Comparison of ENCODE assay signal across 34 cellular contexts in genomic region chr20:25600632-25601031, GRCh38. TPM values are rescaled to one million over a fixed set of nuclear protein-coding genes. Genes with fewer than 3 reads are reported as not detected.
DNase-seq lines count a peak whose midpoint lies in the region; FAIRE-seq and TF ChIP-seq lines count a peak whose summit lies in the region.
"Had no signal": no experiment of that assay in that cellular context is flagged by ENCODE, and none has a peak within 500 bp of the region (broad histone marks: within the 10 kb centered on the region; RNA-seq: fewer than 3 reads in every experiment).

No MANE protein-coding gene starts in this region.

- no peak for FAIRE-seq in RCC 7860 (lab: Jason Lieb, UNC)
- FAIRE-seq: D721Med, endometrium, GM19239, H1 had no signal

- H2AK5ac ChIP-seq in mesendoderm (ENCODE audit: low read length), result no peak overlapping the region

- H3K56ac ChIP-seq in mesendoderm (ENCODE audit: low read length), result no peak overlapping the region

- H3K4me1 ChIP-seq in BE2C, result no peaks in the 10 kb centered on the region
- no peaks in the 10 kb centered on the region for H3K4me1 ChIP-seq in fibroblast of lung (ENCODE audit: control insufficient read depth, extremely low read depth, insufficient read depth, low read length)
- no peaks in the 10 kb centered on the region for H3K4me1 ChIP-seq in mesendoderm (ENCODE audit: control insufficient read depth, low read depth, low read length)
- H3K4me1 ChIP-seq: A549, esophagus muscularis mucosa, gastroesophageal sphincter, right atrium auricular region, testis, uterus had no signal

- no peak overlapping the region for H2AFZ ChIP-seq in fibroblast of lung (ENCODE audit: low read length)

- no peak overlapping the region for H3K27ac ChIP-seq in fibroblast of lung (ENCODE audit: insufficient read depth, low read length)
- no peak overlapping the region for H3K27ac ChIP-seq in mesendoderm (ENCODE audit: low read depth, low read length)
- H3K27ac ChIP-seq: A549, esophagus muscularis mucosa, gastroesophageal sphincter, right atrium auricular region, RWPE1, SK-N-MC, testis, uterus had no signal

- H4K5ac ChIP-seq in mesendoderm (ENCODE audit: low read length), result no peak overlapping the region

- no peaks in the 10 kb centered on the region for H3K27me3 ChIP-seq in BE2C
- H3K27me3 ChIP-seq in fibroblast of lung (ENCODE audit: control insufficient read depth, insufficient read depth, low read length), result no peaks in the 10 kb centered on the region
- H3K27me3 ChIP-seq in mesendoderm (ENCODE audit: insufficient read depth, low read length, poor library complexity), result no peaks in the 10 kb centered on the region
- H3K27me3 ChIP-seq: esophagus muscularis mucosa, gastroesophageal sphincter, right atrium auricular region, testis, uterus had no signal

- no peak overlapping the region for H4K8ac ChIP-seq in mesendoderm (ENCODE audit: low read depth, low read length)

- H3K23ac ChIP-seq in mesendoderm (ENCODE audit: low read length), result peak overlapping the region; percentile 45

- H3K79me1 ChIP-seq in mesendoderm (ENCODE audit: low read length), result no peaks in the 10 kb centered on the region

- H3K4me3 ChIP-seq in BE2C (ENCODE audit: low read depth, low read length) (no peak overlapping the region), fibroblast of lung (replicated peaks in 1 of 4; ENCODE audit: control extremely low read depth in 1 of 4, insufficient read depth in 1 of 4, low read depth in 3 of 4, low read length in 4 of 4) (no peak overlapping the region), mesendoderm (ENCODE audit: low read length) (no peak overlapping the region)
- H3K4me3 ChIP-seq: A549, esophagus muscularis mucosa, gastroesophageal sphincter, right atrium auricular region, SK-N-MC, smooth muscle cell, testis, uterus had no signal

- H3K4ac ChIP-seq in mesendoderm (ENCODE audit: low read depth, low read length), result no peak overlapping the region

- no CpG with 5 or more reads among the region's 10 CpGs for WGBS in mesendoderm (ENCODE audit: extremely low coverage, insufficient coverage, low lambda C conversion rate)

- H3K9ac ChIP-seq in fibroblast of lung (ENCODE audit: insufficient read depth, low read length) (no peak overlapping the region), mesendoderm (ENCODE audit: low read length) (no peak overlapping the region)

- H3K9me3 ChIP-seq in BE2C (no peaks in the 10 kb centered on the region; the same call in 1 of the 2 replicates), fibroblast of lung (ENCODE audit: control insufficient read depth, insufficient read depth, low read depth, low read length) (no peaks in the 10 kb centered on the region)
- H3K9me3 ChIP-seq: A549, esophagus muscularis mucosa, gastroesophageal sphincter, right atrium auricular region, testis, uterus had no signal

- H3K36me3 ChIP-seq in BE2C (no peaks in the 10 kb centered on the region), fibroblast of lung (ENCODE audit: control insufficient read depth, insufficient read depth, low read length) (no peaks in the 10 kb centered on the region), mesendoderm (ENCODE audit: control insufficient read depth, insufficient read depth, low read length) (no peaks in the 10 kb centered on the region)
- H3K36me3 ChIP-seq: esophagus muscularis mucosa, gastroesophageal sphincter, right atrium auricular region, uterus had no signal

- TF ChIP-seq CTCF in BE2C (IDR thresholded peaks at IDR 0.05; ENCODE audit: low read depth, low read length), result no peak
- TF ChIP-seq CTCF in fibroblast of lung (conservative IDR thresholded peaks at IDR 0.05 in 1 of 2, IDR thresholded peaks at IDR 0.05 in 1 of 2; ENCODE audit: low read depth in 1 of 2, low read length in 2 of 2), result no peak

- H2BK15ac ChIP-seq in mesendoderm (replicated peaks; ENCODE audit: low read depth), result no peak overlapping the region

- no peak overlapping the region for H2BK120ac ChIP-seq in mesendoderm (ENCODE audit: low read depth, low read length)

- DNase-seq in BE2C, result peak; percentile 28
- DNase-seq in RCC 7860 (ENCODE audit: low spot score), result peak; percentile 11
- peak; percentile 17 to 49 for DNase-seq in fibroblast of lung (ENCODE audit: low read depth in 2 of 2)
- DNase-seq in mesendoderm, result no peak
- no peak for DNase-seq in AG20443 (ENCODE audit: low spot score)
- DNase-seq in LoVo (ENCODE audit: low spot score), result no peak
- DNase-seq in activated T-cell treated with anti-CD3 and anti-CD28 coated beads, Interleukin-2, amount 50 U/mL, for 48 hours, result no peak
- no peak for DNase-seq in effector CD4-positive, alpha-beta T cell
- DNase-seq: activated CD4-positive, alpha-beta T cell treated with anti-CD3 and anti-CD28 coated beads, Interleukin-2, amount 50 U/mL, for 48 hours; activated naive CD4-positive, alpha-beta T cell treated with Interleukin-2 at 50 U/mL for 16 hours; AML-193; CD4-positive, alpha-beta T cell; dermis blood vessel endothelial cell; DND-41; hippocampal formation; mammary epithelial cell; NCI-H1417 treated with DMSO at 0.1 percent for 48 hours; NCI-H345; NCI-H748 treated with DMSO at 0.1 percent for 48 hours; stimulated activated CD4-positive, alpha-beta T cell treated with anti-CD3 and anti-CD28 coated beads, Interleukin-1b, Interleukin-23, amount 100 ng/mL, for 48 hours; stimulated activated naive CD8-positive, alpha-beta T cell treated with anti-CD3 and anti-CD28 coated beads, Interleukin-15, Interleukin-2, amounts not matched to agents 100 U/mL and 50 U/mL, for 24 hours; testis; uterus had no signal

- no peak overlapping the region for H3K18ac ChIP-seq in mesendoderm (ENCODE audit: low read length)

- H2BK5ac ChIP-seq in mesendoderm (ENCODE audit: low read length), result no peak overlapping the region

- H3K79me2 ChIP-seq in fibroblast of lung (ENCODE audit: control insufficient read depth, insufficient read depth, low read length), result no peaks in the 10 kb centered on the region
- no peaks in the 10 kb centered on the region for H3K79me2 ChIP-seq in mesendoderm (ENCODE audit: control insufficient read depth, insufficient read depth, low read length)

- no peak overlapping the region for H3K4me2 ChIP-seq in fibroblast of lung (ENCODE audit: extremely low read depth, insufficient read depth, low read length)
- H3K4me2 ChIP-seq in mesendoderm (ENCODE audit: low read length), result no peak overlapping the region
- H3K4me2 ChIP-seq: A549, smooth muscle cell had no signal

- no peaks in the 10 kb centered on the region for H4K20me1 ChIP-seq in fibroblast of lung (ENCODE audit: control insufficient read depth, extremely low read depth, insufficient read depth, low read length)

RNA-seq across cellular contexts. Expression of gene NINL, which starts 15.3 kb away (rescaled TPM):
- 2.4 TPM for polyA plus RNA-seq in BE2C (2012; ENCODE audit: insufficient read depth, insufficient read length, low read depth)
- total RNA-seq in fibroblast of lung, result 11.3 and 16.3 TPM in 2 replicates
- polyA plus RNA-seq in fibroblast of lung, result 4.4 TPM in 2 replicates
- 3.8 and 4.3 TPM in 2 replicates for polyA plus RNA-seq in fibroblast of lung (2012)
- polyA minus RNA-seq in fibroblast of lung (ENCODE audit: low replicate concordance), result 1.4 and 2.9 TPM in 2 replicates
- 9.5 TPM for polyA plus RNA-seq in mesendoderm (2013, experiment 1 of 2)
- 9.8 TPM for polyA plus RNA-seq in mesendoderm (2013, experiment 2 of 2)

RNA-seq across cellular contexts. Expression of gene NANP, which starts 23.2 kb away (rescaled TPM):
- polyA plus RNA-seq in BE2C (2012; ENCODE audit: insufficient read depth, insufficient read length, low read depth), result 3.8 TPM
- 8.8 and 9.5 TPM in 2 replicates for total RNA-seq in fibroblast of lung
- polyA plus RNA-seq in fibroblast of lung, result 9.4 and 9.9 TPM in 2 replicates
- polyA plus RNA-seq in fibroblast of lung (2012), result 5.8 and 6.2 TPM in 2 replicates
- polyA minus RNA-seq in fibroblast of lung (ENCODE audit: low replicate concordance), result 2.7 and 3.9 TPM in 2 replicates
- 7.5 TPM for polyA plus RNA-seq in mesendoderm (2013, experiment 1 of 2)
- polyA plus RNA-seq in mesendoderm (2013, experiment 2 of 2), result 7.7 TPM

Comparison
In these comparisons a context has a peak if more than half of its experiments do, and no peak if none do; other contexts are left out.
1. DNase-seq: peak in BE2C (single experiment), RCC 7860 (single experiment) and fibroblast of lung (2 of 2); none in mesendoderm (single experiment), AG20443 (single experiment), LoVo (single experiment), activated T-cell treated with anti-CD3 and anti-CD28 coated beads, Interleukin-2, amount 50 U/mL, for 48 hours (0 of 2) and effector CD4-positive, alpha-beta T cell (single experiment).